15 cellular contexts compared by ENCODE assay signal in genomic region chr9:84323777-84324317, GRCh38. TPM values are rescaled to one million over a fixed set of nuclear protein-coding genes. Genes with fewer than 3 reads are reported as not detected.
DNase-seq lines count a peak whose midpoint lies in the region; ATAC-seq and TF ChIP-seq lines count a peak whose summit lies in the region.
"Had no signal": no experiment of that assay in that cellular context is flagged by ENCODE, and none has a peak within 500 bp of the region (broad histone marks: within the 10 kb centered on the region; RNA-seq: fewer than 3 reads in every experiment).

No MANE protein-coding gene starts in this region.

- H3K79me2 ChIP-seq in PC-3 (ENCODE audit: low read length) (no peaks in the 10 kb centered on the region), trophoblast cell (ENCODE audit: control insufficient read depth, insufficient read depth, low read length, poor library complexity) (no peaks in the 10 kb centered on the region)

- H3K4me3 ChIP-seq in IMR-90 (ENCODE audit: insufficient read depth, low read depth, low read length) (no peak overlapping the region), PC-3 (ENCODE audit: low read length) (no peak overlapping the region), trophoblast cell (ENCODE audit: low read depth, low read length) (no peak overlapping the region)
- H3K4me3 ChIP-seq: sigmoid colon had no signal

- H3K4me1 ChIP-seq in IMR-90 (ENCODE audit: control insufficient read depth, insufficient read depth, low read length) (0 out of 2 replicates have a peak, but pooled peaks cover 3% of the 10 kb centered on the region), PC-3 (ENCODE audit: insufficient read depth, low read length) (peaks cover 38% of the 10 kb centered on the region), trophoblast cell (ENCODE audit: control insufficient read depth in 1 of 2, insufficient read depth in 2 of 2, low read length in 2 of 2) (no peaks in the 10 kb centered on the region)
- H3K4me1 ChIP-seq: sigmoid colon had no signal

- H3K27ac Mint-ChIP-seq in osteocyte (ENCODE audit: unreplicated experiment): peak overlapping the region; percentile 83
- no peak overlapping the region for H3K27ac Mint-ChIP-seq in stimulated activated memory B cell treated with anti-CD40 and anti-IgM and Interleukin-4, amounts not matched to agents 10 μg/mL and 1 μg/mL and 100 μg/mL, for 72 hours
- H3K27ac Mint-ChIP-seq: memory B cell had no signal

- DNase-seq in IMR-90: no peak
- DNase-seq in PC-3: no peak
- no peak for DNase-seq in epithelial cell of prostate (ENCODE audit: low read depth, low spot score)
- no peak for DNase-seq in osteocyte (ENCODE audit: extremely low spot score, unreplicated experiment)
- DNase-seq in NCI-H524 treated with DMSO at 0.1 percent for 48 hours (lab: John Stamatoyannopoulos, UW): no peak
- DNase-seq in trophoblast cell: no peak
- DNase-seq: activated CD4-positive, CD25-positive, alpha-beta regulatory T cell treated with anti-CD3 and anti-CD28 coated beads, Interleukin-2, amount 50 U/mL, for 72 hours; activated gamma-delta T cell; amniotic stem cell; NCI-H774; sigmoid colon had no signal

- in situ Hi-C loops in IMR-90 (cut with MboI; ENCODE audit: low sequenced_read_pairs): no loop called here

- peaks cover 3% of the 10 kb centered on the region; the same call in 1 of the 2 replicates for H3K9me3 ChIP-seq in IMR-90 (ENCODE audit: control insufficient read depth, insufficient read depth, low read length)
- no peaks in the 10 kb centered on the region for H3K9me3 ChIP-seq in PC-3 (ENCODE audit: low read length)
- H3K9me3 ChIP-seq in trophoblast cell (ENCODE audit: insufficient read depth, low read depth, low read length): no peaks in the 10 kb centered on the region

- TF ChIP-seq CTCF in IMR-90 (conservative IDR thresholded peaks at IDR 0.05; ENCODE audit: low read depth, low read length) (no peak), PC-3 (conservative IDR thresholded peaks at IDR 0.05; ENCODE audit: low read depth, low read length) (no peak), osteocyte (IDR thresholded peaks at IDR 0.05) (no peak)

- H3K36me3 ChIP-seq in IMR-90 (ENCODE audit: control insufficient read depth, insufficient read depth, low read length) (no peaks in the 10 kb centered on the region), PC-3 (ENCODE audit: low read depth, low read length) (no peaks in the 10 kb centered on the region; the same call in 1 of the 2 replicates), trophoblast cell (ENCODE audit: control insufficient read depth in 1 of 2, insufficient read depth in 2 of 2, low read length in 2 of 2) (no peaks in the 10 kb centered on the region)
- H3K36me3 ChIP-seq: sigmoid colon had no signal

- intact Hi-C loops in IMR-90 (cut with micrococcal nuclease): no loop called here
- intact Hi-C loops in PC-3 (cut with micrococcal nuclease): no loop called here

- H4K91ac ChIP-seq in IMR-90 (ENCODE audit: insufficient read depth, low read depth, low read length): peak overlapping the region; percentile 86
- H4K91ac ChIP-seq in trophoblast cell (ENCODE audit: low read depth, low read length): no peak overlapping the region

- H3K27ac ChIP-seq in IMR-90 (ENCODE audit: insufficient read depth, low read length) (no peak overlapping the region), PC-3 (ENCODE audit: low read length) (peak overlapping the region; percentile 41; the same call in 1 of the 2 replicates), epithelial cell of prostate (peak overlapping the region; percentile 39), trophoblast cell (ENCODE audit: low read depth, low read length) (no peak overlapping the region)
- H3K27ac ChIP-seq: RWPE1, sigmoid colon had no signal

- no peaks in the 10 kb centered on the region for H3K36me3 Mint-ChIP-seq in osteocyte (ENCODE audit: unreplicated experiment)
- H3K36me3 Mint-ChIP-seq in stimulated activated memory B cell treated with anti-CD40 and anti-IgM and Interleukin-4, amounts not matched to agents 10 μg/mL and 1 μg/mL and 100 μg/mL, for 72 hours: no peaks in the 10 kb centered on the region

- H4K12ac ChIP-seq in trophoblast cell (ENCODE audit: low read depth, low read length): no peak overlapping the region

- H2BK120ac ChIP-seq in IMR-90 (ENCODE audit: low read depth, low read length) (peak overlapping the region; percentile 87), trophoblast cell (ENCODE audit: insufficient read depth, low read length, poor library complexity) (no peak overlapping the region)

- H3K4me2 ChIP-seq in IMR-90 (ENCODE audit: low read depth, low read length): no peak overlapping the region
- no peak overlapping the region for H3K4me2 ChIP-seq in PC-3 (ENCODE audit: low read length)
- H3K4me2 ChIP-seq in trophoblast cell (ENCODE audit: low read length): no peak overlapping the region

- H3K27me3 ChIP-seq in IMR-90 (ENCODE audit: control insufficient read depth, insufficient read depth, low read length) (no peaks in the 10 kb centered on the region), PC-3 (ENCODE audit: low read length) (no peaks in the 10 kb centered on the region), trophoblast cell (ENCODE audit: insufficient read depth, low read length) (no peaks in the 10 kb centered on the region)
- H3K27me3 ChIP-seq: sigmoid colon had no signal

- H2BK20ac ChIP-seq in IMR-90 (ENCODE audit: low read depth, low read length): peak overlapping the region; percentile 87

- no peaks in the 10 kb centered on the region for H3K27me3 Mint-ChIP-seq in osteocyte (ENCODE audit: unreplicated experiment)
- H3K27me3 Mint-ChIP-seq in stimulated activated memory B cell treated with anti-CD40 and anti-IgM and Interleukin-4, amounts not matched to agents 10 μg/mL and 1 μg/mL and 100 μg/mL, for 72 hours: peaks cover 11% of the 10 kb centered on the region

- H3K18ac ChIP-seq in IMR-90 (ENCODE audit: low read depth, low read length) (peak overlapping the region; percentile 85; the same call in 1 of the 2 replicates), trophoblast cell (ENCODE audit: low read length) (no peak overlapping the region)

- H3K56ac ChIP-seq in IMR-90 (ENCODE audit: extremely low read depth, insufficient read depth, low read length): no peak overlapping the region

- H2BK12ac ChIP-seq in trophoblast cell (ENCODE audit: low read length): no peak overlapping the region

- dilution Hi-C loops in IMR-90 (cut with HindIII; ENCODE audit: low sequenced_read_pairs, unreplicated experiment): no loop called here

- WGBS in IMR-90 (ENCODE audit: extremely low coverage in 2 of 2, insufficient read length in 1 of 2), 2 experiments: no CpG with 5 or more reads among the region's 3 CpGs
- WGBS in trophoblast cell (ENCODE audit: extremely low coverage, insufficient coverage, insufficient read length): no CpG with 5 or more reads among the region's 3 CpGs

- peak overlapping the region; percentile 68 for H4K5ac ChIP-seq in IMR-90 (ENCODE audit: low read depth, low read length)

- H3K9ac ChIP-seq in IMR-90 (ENCODE audit: low read depth, low read length) (no peak overlapping the region), PC-3 (ENCODE audit: low read length) (no peak overlapping the region), trophoblast cell (ENCODE audit: low read length) (no peak overlapping the region)

- H3K4ac ChIP-seq in IMR-90 (ENCODE audit: low read depth, low read length): peak overlapping the region; percentile 89
- no peak overlapping the region for H3K4ac ChIP-seq in trophoblast cell (ENCODE audit: low read depth, low read length)

- peaks cover 5% of the 10 kb centered on the region for H3F3A ChIP-seq in PC-3 (ENCODE audit: low read length, unreplicated experiment)

- H3K4me3 Mint-ChIP-seq in osteocyte (ENCODE audit: unreplicated experiment): no peak overlapping the region
- H3K4me3 Mint-ChIP-seq in stimulated activated memory B cell treated with anti-CD40 and anti-IgM and Interleukin-4, amounts not matched to agents 10 μg/mL and 1 μg/mL and 100 μg/mL, for 72 hours: no peak overlapping the region
- H3K4me3 Mint-ChIP-seq: memory B cell had no signal

- H4K20me1 ChIP-seq in IMR-90 (ENCODE audit: insufficient read depth, low read length) (no peaks in the 10 kb centered on the region), PC-3 (ENCODE audit: low read length) (no peaks in the 10 kb centered on the region)

- H2BK15ac ChIP-seq in IMR-90 (ENCODE audit: low read depth, low read length): peak overlapping the region; percentile 95; the same call in 2 of the 3 replicates

- BruUV-seq in IMR-90 (replicated peaks; lab: Mats Ljungman, UMichigan): no TSS peak
- BruUV-seq in PC-3 (replicated peaks; lab: Mats Ljungman, UMichigan): no TSS peak

- peak overlapping the region; percentile 70 for H2AK5ac ChIP-seq in IMR-90 (ENCODE audit: low read depth, low read length)
- H2AK5ac ChIP-seq in trophoblast cell (ENCODE audit: low read length): no peak overlapping the region

- H2AFZ ChIP-seq in IMR-90 (replicated peaks; ENCODE audit: low read length, poor library complexity): peak overlapping the region; percentile 56
- peak overlapping the region; percentile 14; the same call in 1 of the 2 replicates for H2AFZ ChIP-seq in PC-3 (ENCODE audit: low read length)
- H2AFZ ChIP-seq in trophoblast cell (ENCODE audit: insufficient read depth, low read length, poor library complexity): no peak overlapping the region

- H3K14ac ChIP-seq in IMR-90 (replicated peaks; ENCODE audit: low read depth, low read length) (peak overlapping the region; percentile 65), trophoblast cell (ENCODE audit: low read length) (no peak overlapping the region)

- H3K23ac ChIP-seq in IMR-90 (ENCODE audit: low read depth, low read length) (peak overlapping the region; percentile 67; the same call in 1 of the 2 replicates), trophoblast cell (ENCODE audit: low read length) (no peak overlapping the region)

- no peak for ATAC-seq in IMR-90 (ENCODE audit: low read depth)
- no peak for ATAC-seq in PC-3
- ATAC-seq in HG02571 (IDR thresholded peaks at IDR 0.05; ENCODE audit: unreplicated experiment): no peak
- ATAC-seq in stimulated activated memory B cell treated with anti-CD40 and anti-IgM and Interleukin-4, amounts not matched to agents 10 μg/mL and 1 μg/mL and 100 μg/mL, for 72 hours: no peak

- POLR2A ChIA-PET in IMR-90 (lab: Charles Lee; ENCODE audit: unreplicated experiment): interaction anchor here (0.6 kb wide), 1 partner anchor 1797 kb away, joined by 8 read pairs; no protein-coding TSS in a partner anchor
- POLR2A ChIA-PET in PC-3 (lab: Charles Lee; ENCODE audit: unreplicated experiment): no interaction called here

- H3K9me3 Mint-ChIP-seq in osteocyte (ENCODE audit: unreplicated experiment): no peaks in the 10 kb centered on the region
- H3K9me3 Mint-ChIP-seq in stimulated activated memory B cell treated with anti-CD40 and anti-IgM and Interleukin-4, amounts not matched to agents 10 μg/mL and 1 μg/mL and 100 μg/mL, for 72 hours: peaks cover 3% of the 10 kb centered on the region

- no peak for TF ChIP-seq RAD21 in IMR-90 (IDR thresholded peaks at IDR 0.05; ENCODE audit: low read length)

- TF ChIP-seq POLR2A in IMR-90 (IDR thresholded peaks at IDR 0.05; ENCODE audit: low read depth, low read length): no peak

- H3K9me1 ChIP-seq in IMR-90 (ENCODE audit: insufficient read depth, low read length): peaks cover 5% of the 10 kb centered on the region

- H3K79me1 ChIP-seq in IMR-90 (ENCODE audit: low read depth in 1 of 2, low read length in 2 of 2) (no peaks in the 10 kb centered on the region), trophoblast cell (ENCODE audit: low read length) (no peaks in the 10 kb centered on the region)

- H4K8ac ChIP-seq in IMR-90 (ENCODE audit: low read depth in 2 of 2, low read length in 2 of 2): peak overlapping the region; percentile 45 to 78; a peak in 3 of 4 replicates
- H4K8ac ChIP-seq in trophoblast cell (ENCODE audit: low read depth, low read length): no peak overlapping the region

- no peaks in the 10 kb centered on the region for H3K9me2 ChIP-seq in PC-3 (replicated peaks; ENCODE audit: low read length)

- H3K4me1 Mint-ChIP-seq in osteocyte (ENCODE audit: unreplicated experiment): peaks cover 31% of the 10 kb centered on the region
- H3K4me1 Mint-ChIP-seq in stimulated activated memory B cell treated with anti-CD40 and anti-IgM and Interleukin-4, amounts not matched to agents 10 μg/mL and 1 μg/mL and 100 μg/mL, for 72 hours: no peaks in the 10 kb centered on the region
- H3K4me1 Mint-ChIP-seq: memory B cell had no signal

- CTCF ChIA-PET in IMR-90 (lab: Yijun Ruan, JAX) (interaction anchor here (1.0 kb wide), 1 partner anchor 9 kb away, joined by 3 read pairs; no protein-coding TSS in a partner anchor), PC-3 (lab: Charles Lee) (no interaction called here)

- H2BK5ac ChIP-seq in IMR-90 (ENCODE audit: low read depth, low read length, poor library complexity, severe bottlenecking): peak overlapping the region; percentile 31
- no peak overlapping the region for H2BK5ac ChIP-seq in trophoblast cell (ENCODE audit: low read depth, low read length, poor library complexity)

- peak overlapping the region; percentile 45 for H2AK9ac ChIP-seq in IMR-90 (replicated peaks; ENCODE audit: low read depth, low read length, poor library complexity)

RNA-seq across cellular contexts. Expression of gene SLC28A3, which starts 16.7 kb away (rescaled TPM):
- total RNA-seq in IMR-90 (2012; rRNA removed): 1.9 and 2.2 TPM in 2 replicates
- 1.0 and 1.1 TPM in 2 replicates for polyA plus RNA-seq in IMR-90 (2012; rRNA removed)
- 0.33 and 0.38 TPM in 2 replicates for polyA plus RNA-seq in IMR-90 (2012; cell fraction: cytosol; rRNA removed)
- polyA plus RNA-seq in IMR-90 (2012; cell fraction: nucleus; rRNA removed; ENCODE audit: low replicate concordance): 0.27 and 1.1 TPM in 2 replicates
- total RNA-seq in PC-3 (2014; rRNA removed): not detected in 2 replicates
- not detected in 2 replicates for total RNA-seq in osteocyte
- polyA plus RNA-seq in trophoblast cell (2013): 2.6 and 2.8 TPM in 2 replicates
- total RNA-seq: sigmoid colon had no signal

Comparison
In these comparisons a context has a peak if more than half of its experiments do, and no peak if none do; other contexts are left out.
1. H3K27ac ChIP-seq: peak in PC-3 (single experiment) and epithelial cell of prostate (single experiment); none in IMR-90 (single experiment) and trophoblast cell (single experiment).